ENCODE assay signal across 2 cellular contexts in the genomic region with DNA sequence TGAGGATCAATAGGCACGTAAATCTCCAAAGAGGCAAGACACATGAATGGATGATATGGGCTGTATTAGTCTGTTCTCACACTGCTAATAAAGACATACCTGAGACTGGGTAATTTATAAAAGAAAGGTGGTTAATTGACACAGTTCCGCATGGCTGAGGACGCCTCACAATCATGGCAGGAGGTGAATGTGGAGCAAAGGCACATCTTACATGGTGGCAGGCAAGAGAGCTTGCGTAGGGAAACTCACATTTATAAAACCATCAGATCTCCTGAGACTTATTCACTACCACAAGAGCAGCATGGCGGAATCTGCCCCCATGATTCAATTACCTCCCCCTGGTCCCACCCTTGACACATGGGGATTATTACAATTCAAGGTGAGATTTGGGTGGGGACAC.
TF ChIP-seq lines count a peak whose summit lies in the region.

No MANE protein-coding gene starts in this region.

TF ChIP-seq in K562, 482 proteins besides CTCF, POLR2A, EP300 and RAD21:
- TF ChIP-seq ZFP36 (IDR thresholded peaks at IDR 0.05; ENCODE audit: low read depth, low read length, partially characterized antibody) (peak; percentile 31), ZNF431 (CRISPR knock-in tag; IDR thresholded peaks at IDR 0.05) (peak; percentile 69)

TF ChIP-seq in HepG2, 621 proteins besides CTCF, POLR2A, EP300 and RAD21:
- peak; percentile 53; the same call in 1 of the 2 replicates for TF ChIP-seq ZNF430 (CRISPR knock-in tag; IDR thresholded peaks at IDR 0.05)
